Comparison of ENCODE assay signal across 8 cellular contexts in genomic region chr3:15331606-15332404, GRCh38. TPM values are rescaled to one million over a fixed set of nuclear protein-coding genes. Genes with fewer than 3 reads are reported as not detected.
DNase-seq lines count a peak whose midpoint lies in the region; ATAC-seq, FAIRE-seq and TF ChIP-seq lines count a peak whose summit lies in the region.

No MANE protein-coding gene starts in this region.

- H3K9me3 ChIP-seq in H9 (ENCODE audit: control insufficient read depth, low read depth, low read length) (no peaks in the 10 kb centered on the region), pancreas (no peaks in the 10 kb centered on the region)

- no peak overlapping the region for H3T11ph ChIP-seq in H9 (ENCODE audit: low read length)

- no peak overlapping the region for H2AFZ ChIP-seq in H9 (ENCODE audit: low read length)

- H3K4me3 ChIP-seq in pancreas = peak overlapping the region; percentile 60 to 93 (median 80)

- no peak overlapping the region for H2BK120ac ChIP-seq in H9 (ENCODE audit: low read depth, low read length, poor library complexity, severe bottlenecking)

- H3K27ac Mint-ChIP-seq in H9 = no peak overlapping the region

- no peak overlapping the region for H4K5ac ChIP-seq in H9 (ENCODE audit: insufficient read length, low read depth, low read length)

- no peak overlapping the region for H4K91ac ChIP-seq in H9 (ENCODE audit: insufficient read length, low read depth, low read length)

- peaks cover 33 to 37% of the 10 kb centered on the region in 2 experiments for H3K4me1 Mint-ChIP-seq in H9

- peaks cover 2 to 5% (median 3%) of the 10 kb centered on the region in 3 experiments; a peak in 4 of 7 replicates for H3K36me3 Mint-ChIP-seq in H9 (ENCODE audit: insufficient read depth in 1 of 3, low read depth in 3 of 3)

- H2BK15ac ChIP-seq in H9 (ENCODE audit: low read depth, low read length) = no peak overlapping the region; the same call in 1 of the 2 replicates

- intact Hi-C loops in head of caudate nucleus (cut with DNase I) = loop anchor here (1.0 to 5.0 kb wide), 2 partner anchors 45 to 63 kb away; no protein-coding TSS in a partner anchor
- intact Hi-C loops in pancreas (cut with DNase I) = loop anchor here in 2 of 3 donors (5.0 kb wide), 1 partner anchor 65 kb away; no protein-coding TSS in a partner anchor

- no peak overlapping the region for H3K4ac ChIP-seq in H9 (ENCODE audit: low read depth, low read length)

- H3K36me3 ChIP-seq in pancreas = no peaks in the 10 kb centered on the region

- no peak overlapping the region for H4K8ac ChIP-seq in H9 (replicated peaks; ENCODE audit: insufficient read length, low read depth, low read length)

- no peak for TF ChIP-seq CTCF in H9 (conservative IDR thresholded peaks at IDR 0.05)
- no peak for TF ChIP-seq CTCF in pancreas (IDR thresholded peaks at IDR 0.05)

- H3K23ac ChIP-seq in H9 (ENCODE audit: insufficient read length, low read depth, low read length) = no peak overlapping the region

- H3K23me2 ChIP-seq in H9 (ENCODE audit: insufficient read length, low read depth, low read length, poor library complexity, severe bottlenecking) = peaks cover 8% of the 10 kb centered on the region

- no peaks in the 10 kb centered on the region for H3K9me3 Mint-ChIP-seq in H9

- H2BK20ac ChIP-seq in H9 (ENCODE audit: low read depth, low read length, poor library complexity, severe bottlenecking) = no peak overlapping the region

- no peak overlapping the region for H2BK12ac ChIP-seq in H9 (ENCODE audit: insufficient read length, low read depth, low read length)

- H3K79me2 ChIP-seq in H9 (ENCODE audit: insufficient read depth, low read length) = no peaks in the 10 kb centered on the region

- H3K4me1 ChIP-seq in H9 (ENCODE audit: insufficient read depth, low read length) (no peaks in the 10 kb centered on the region; the same call in 1 of the 2 replicates), pancreas (peaks cover 0 to 7% (median 0%) of the 10 kb centered on the region in 3 donors)

- no peak for FAIRE-seq in pancreas (lab: Jason Lieb, UNC)

- H3K56ac ChIP-seq in H9 (ENCODE audit: insufficient read length, low read depth, low read length) = no peak overlapping the region

- peaks cover 31% of the 10 kb centered on the region for H3K27me3 Mint-ChIP-seq in H9 (ENCODE audit: low read depth)

- H3K14ac ChIP-seq in H9 (ENCODE audit: insufficient read depth, low read length) = peak overlapping the region; percentile 9; the same call in 1 of the 2 replicates

- no peak overlapping the region for H2BK5ac ChIP-seq in H9 (ENCODE audit: insufficient read length, low read length)

- peak overlapping the region; percentile 73 for H3K4me2 ChIP-seq in H9 (ENCODE audit: insufficient read depth, insufficient read length, low read length)

- no peaks in the 10 kb centered on the region; the same call in 1 of the 2 replicates for H3K27me3 ChIP-seq in H9 (ENCODE audit: insufficient read depth, low read length)
- no peaks in the 10 kb centered on the region for H3K27me3 ChIP-seq in pancreas

- DNase-seq in ELR (ENCODE audit: low read depth) (peak; percentile 34), H9 (peak; percentile 35), NCI-H69 (lab: John Stamatoyannopoulos, UW) (peak; percentile 46), head of caudate nucleus (peak in 36 of 42 donors; percentile 15 to 69 (median 47)), pancreas (peak in 5 of 6 donors; percentile 28 to 74 (median 40)), NCI-H1048 (lab: John Stamatoyannopoulos, UW) (no peak), NCI-H510A treated with DMSO at 0.1 percent for 48 hours (lab: John Stamatoyannopoulos, UW) (no peak)
- peak; percentile 30 for DNase-seq in activated effector memory CD4-positive, alpha-beta T cell treated with Interleukin-2 at 50 U/mL for 16 hours

- H2AK5ac ChIP-seq in H9 (ENCODE audit: insufficient read length, low read length) = no peak overlapping the region

- H3K9ac ChIP-seq in H9 (ENCODE audit: extremely low read depth, insufficient read length, low read length) = no peak overlapping the region

- no CpG with 5 or more reads among the region's 71 CpGs for WGBS in H9 (ENCODE audit: extremely low coverage, insufficient read length, low lambda C conversion rate)
- WGBS in pancreas, 2 donors = 3% methylated on average over 70 to 71 of the region's 71 CpGs

- no peaks in the 10 kb centered on the region for H3K79me1 ChIP-seq in H9 (ENCODE audit: insufficient read depth, low read depth, low read length, poor library complexity, severe bottlenecking)

- H3K4me3 Mint-ChIP-seq in H9 = peak overlapping the region; percentile 87 to 97

- H3K27ac ChIP-seq in H9 (ENCODE audit: insufficient read length, low read depth, low read length) (no peak overlapping the region), pancreas (peak overlapping the region in 2 of 4 donors; percentile 44 to 46)

- peak; percentile 56 to 61 (median 58) for ATAC-seq in pancreas

- peak overlapping the region; percentile 30 for H3K18ac ChIP-seq in H9 (ENCODE audit: insufficient read length, low read depth, low read length)

- no peaks in the 10 kb centered on the region for H4K20me1 ChIP-seq in H9 (ENCODE audit: control insufficient read depth, insufficient read depth, insufficient read length)

RNA-seq across cellular contexts. Expression of gene SH3BP5, which starts 0.6 kb away (rescaled TPM):
- total RNA-seq in H9 (2021) (5.5 and 6.8 TPM in 2 replicates), pancreas (1 to 10 TPM; 2.8 to 9.4 (median 5.6) TPM)
- 1 to 10 TPM; 6.7 to 9.8 TPM for polyA plus RNA-seq in pancreas

Comparison
In these comparisons a context has a peak if more than half of its experiments do, and no peak if none do; other contexts are left out.
1. DNase-seq: peak in ELR (single experiment), H9 (single experiment), NCI-H69 (single experiment), activated effector memory CD4-positive, alpha-beta T cell treated with Interleukin-2 at 50 U/mL for 16 hours (single experiment), head of caudate nucleus (36 of 42) and pancreas (5 of 6); none in NCI-H1048 (single experiment) and NCI-H510A treated with DMSO at 0.1 percent for 48 hours (single experiment).